In genomic region chr6:167676000-167676665, GRCh38 we compare ENCODE assay signal across 13 cellular contexts.
DNase-seq lines count a peak whose midpoint lies in the region; ATAC-seq and TF ChIP-seq lines count a peak whose summit lies in the region.
"Had no signal": no experiment of that assay in that cellular context is flagged by ENCODE, and none has a peak within 500 bp of the region (broad histone marks: within the 10 kb centered on the region; RNA-seq: fewer than 3 reads in every experiment).

No MANE protein-coding gene starts in this region.

- intact Hi-C loops in Right ventricle myocardium superior (cut with DNase I): no loop called here

- no peak for TF ChIP-seq CTCF in upper lobe of left lung (IDR thresholded peaks at IDR 0.05)

- H3K36me3 ChIP-seq in mucosa of rectum (ENCODE audit: control insufficient read depth in 2 of 2, insufficient read depth in 2 of 2, low read length in 2 of 2): no peaks in the 10 kb centered on the region
- H3K36me3 ChIP-seq in upper lobe of left lung: no peaks in the 10 kb centered on the region
- H3K36me3 ChIP-seq: tibial nerve had no signal

- 48 to 55% methylated on average over 20 of the region's 20 CpGs for WGBS in upper lobe of left lung, 2 donors

- H3K9me3 ChIP-seq in mucosa of rectum (ENCODE audit: control insufficient read depth in 2 of 2, low read length in 2 of 2) (no peaks in the 10 kb centered on the region), upper lobe of left lung (no peaks in the 10 kb centered on the region)
- H3K9me3 ChIP-seq: tibial nerve had no signal

- no peak for TF ChIP-seq POLR2A in upper lobe of left lung (IDR thresholded peaks at IDR 0.05)

- DNase-seq in NCI-H2227 (lab: John Stamatoyannopoulos, UW; ENCODE audit: unreplicated experiment) (peak; percentile 3), NCI-H2227 treated with DMSO at 0.1 percent for 48 hours (lab: John Stamatoyannopoulos, UW) (no peak), Right ventricle myocardium superior (no peak), upper lobe of left lung (no peak), NCI-H1417 (lab: John Stamatoyannopoulos, UW) (no peak)
- no peak for DNase-seq in stimulated activated CD4-positive, alpha-beta T cell treated with anti-CD3 and anti-CD28 coated beads, Interleukin-2, amount 100 ng/mL, for 24 hours
- DNase-seq: activated CD8-positive, alpha-beta memory T cell treated with anti-CD3 and anti-CD28 coated beads, Interleukin-2, amount 50 U/mL, for 4 hours; NCI-H1092 treated with DMSO at 0.1 percent for 48 hours had no signal

- peak in 3 of 4 donors; percentile 42 to 81 (median 78) for TF ChIP-seq EP300 in upper lobe of left lung (IDR thresholded peaks at IDR 0.05)

- H3K9ac ChIP-seq in mucosa of rectum (ENCODE audit: low read depth in 1 of 2, low read length in 2 of 2): peak overlapping the region; percentile 38 to 48

- H3K27me3 ChIP-seq in mucosa of rectum (ENCODE audit: control insufficient read depth in 2 of 2, insufficient read depth in 2 of 2, low read length in 2 of 2) (peaks cover 0 to 3% of the 10 kb centered on the region in 2 donors), upper lobe of left lung (peaks cover 0 to 11% (median 0%) of the 10 kb centered on the region in 4 donors)

- H3K4me3 ChIP-seq in mucosa of rectum (ENCODE audit: low read length in 2 of 2) (peak overlapping the region; percentile 12 to 34), upper lobe of left lung (no peak overlapping the region)
- H3K4me3 ChIP-seq: tibial nerve had no signal

- ATAC-seq in Right ventricle myocardium superior (ENCODE audit: poor library complexity) (peak; percentile 69), upper lobe of left lung (ENCODE audit: low FRiP score in 2 of 2) (peak; percentile 20 to 58), HG03045 (IDR thresholded peaks at IDR 0.05; ENCODE audit: unreplicated experiment) (no peak)

- H3K27ac ChIP-seq in mucosa of rectum (ENCODE audit: low read depth in 2 of 2, low read length in 2 of 2) (peak overlapping the region; percentile 82 to 85), upper lobe of left lung (peak overlapping the region; percentile 23 to 72 (median 52))
- H3K27ac ChIP-seq: 22Rv1, RWPE1 had no signal

- H3K4me1 ChIP-seq in mucosa of rectum (ENCODE audit: control insufficient read depth in 2 of 2, insufficient read depth in 2 of 2, low read length in 2 of 2) (peaks cover 24 to 34% of the 10 kb centered on the region in 2 donors), upper lobe of left lung (peaks cover 22 to 30% (median 26%) of the 10 kb centered on the region in 4 donors)

Comparison
In these comparisons a context has a peak if more than half of its experiments do, and no peak if none do; other contexts are left out.
1. H3K4me3 ChIP-seq: peak in mucosa of rectum (2 of 2); none in upper lobe of left lung (0 of 4).